In genomic region chr11:131737357-131737756, GRCh38 we compare ENCODE assay signal across 20 cellular contexts.
A peak's percentile ranks its signal among the peaks of the same experiment; 100 is the strongest.
DNase-seq lines count a peak whose midpoint lies in the region; ATAC-seq, FAIRE-seq and TF ChIP-seq lines count a peak whose summit lies in the region.
"Had no signal": no experiment of that assay in that cellular context is flagged by ENCODE, and none has a peak within 500 bp of the region (broad histone marks: within the 10 kb centered on the region; RNA-seq: fewer than 3 reads in every experiment).

No MANE protein-coding gene starts in this region.

- H2AK5ac ChIP-seq in H9 (ENCODE audit: insufficient read length, low read length), result no peak overlapping the region

- H3K27me3 Mint-ChIP-seq in H9 (ENCODE audit: low read depth) (peaks cover 7% of the 10 kb centered on the region; the same call in 1 of the 2 replicates), endodermal cell (ENCODE audit: insufficient read depth) (peaks cover 7% of the 10 kb centered on the region)
- H3K27me3 Mint-ChIP-seq: activated naive CD8-positive, alpha-beta T cell treated with anti-CD3 and anti-CD28 coated beads, Interleukin-2, amount 10 ng/mL, durations not matched to agents 7 days and 5 days had no signal

- H2BK5ac ChIP-seq in H9 (ENCODE audit: insufficient read length, low read length), result no peak overlapping the region

- H4K8ac ChIP-seq in H9 (replicated peaks; ENCODE audit: insufficient read length, low read depth, low read length), result no peak overlapping the region

- no peak overlapping the region for H3K56ac ChIP-seq in H9 (ENCODE audit: insufficient read length, low read depth, low read length)

- POLR2A ChIA-PET in PC-3 (lab: Charles Lee; ENCODE audit: unreplicated experiment), result no interaction called here

- DNase-seq in H9 (no peak), PC-3 (no peak), endodermal cell (no peak), retina (peak; percentile 20), HTR-8/SVneo (ENCODE audit: insufficient read length, low spot score) (no peak), anterior cingulate cortex (lab: John Stamatoyannopoulos, UW) (no peak), HUDEP-2 (lab: John Stamatoyannopoulos, UW; ENCODE audit: unreplicated experiment in 76 of 76) (no peak)
- DNase-seq: activated CD8-positive, alpha-beta T cell treated with anti-CD3 and anti-CD28 coated beads, Interleukin-2, amount 10 ng/mL, durations not matched to agents 7 days and 5 days; activated naive CD8-positive, alpha-beta T cell treated with anti-CD3 and anti-CD28 coated beads, Interleukin-2, amount 10 ng/mL, durations not matched to agents 7 days and 5 days; DMS 273 treated with DMSO at 0.1 percent for 48 hours; esophagus squamous epithelium; kidney glomerular epithelial cell; NCI-H2029 treated with DMSO at 0.1 percent for 48 hours; SHP77 treated with DMSO at 0.1 percent for 48 hours; stimulated activated naive B cell treated with anti-CD40 and anti-IgM and Interleukin-4, amounts not matched to agents 10 μg/mL and 1 μg/mL and 100 μg/mL, for 72 hours; thyroid gland had no signal

- H3K9me2 ChIP-seq in PC-3 (replicated peaks; ENCODE audit: low read length), result no peaks in the 10 kb centered on the region

- H3K79me1 ChIP-seq in H9 (ENCODE audit: insufficient read depth, low read depth, low read length, poor library complexity, severe bottlenecking), result no peaks in the 10 kb centered on the region

- no peaks in the 10 kb centered on the region for H3K23me2 ChIP-seq in H9 (ENCODE audit: insufficient read length, low read depth, low read length, poor library complexity, severe bottlenecking)

- no peak overlapping the region for H2BK120ac ChIP-seq in H9 (ENCODE audit: low read depth, low read length, poor library complexity, severe bottlenecking)

- no peak overlapping the region for H3K4ac ChIP-seq in H9 (ENCODE audit: low read depth, low read length)

- H3K4me2 ChIP-seq in H9 (ENCODE audit: insufficient read depth, insufficient read length, low read length), result no peak overlapping the region
- H3K4me2 ChIP-seq in PC-3 (ENCODE audit: low read length), result no peak overlapping the region

- no peak overlapping the region for H2BK15ac ChIP-seq in H9 (ENCODE audit: low read depth, low read length)

- H3F3A ChIP-seq in PC-3 (ENCODE audit: low read length, unreplicated experiment), result no peaks in the 10 kb centered on the region

- no peak overlapping the region for H2BK12ac ChIP-seq in H9 (ENCODE audit: insufficient read length, low read depth, low read length)

- H2AFZ ChIP-seq in H9 (ENCODE audit: low read length) (no peak overlapping the region), PC-3 (ENCODE audit: low read length) (no peak overlapping the region)

- H3K36me3 Mint-ChIP-seq in H9 (ENCODE audit: insufficient read depth in 1 of 3, low read depth in 3 of 3) (no peaks in the 10 kb centered on the region), endodermal cell (ENCODE audit: low read depth) (no peaks in the 10 kb centered on the region)
- H3K36me3 Mint-ChIP-seq: activated naive CD8-positive, alpha-beta T cell treated with anti-CD3 and anti-CD28 coated beads, Interleukin-2, amount 10 ng/mL, durations not matched to agents 7 days and 5 days; stimulated activated naive B cell treated with anti-CD40 and anti-IgM and Interleukin-4, amounts not matched to agents 10 μg/mL and 1 μg/mL and 100 μg/mL, for 72 hours had no signal

- H3K36me3 ChIP-seq in PC-3 (ENCODE audit: low read depth, low read length) (no peaks in the 10 kb centered on the region), endodermal cell (ENCODE audit: control insufficient read depth, insufficient read depth, low read length) (no peaks in the 10 kb centered on the region)
- H3K36me3 ChIP-seq: cardiac muscle cell, esophagus squamous epithelium, thyroid gland had no signal

- H3K9ac ChIP-seq in H9 (ENCODE audit: extremely low read depth, insufficient read length, low read length), result no peak overlapping the region
- H3K9ac ChIP-seq in PC-3 (ENCODE audit: low read length), result no peak overlapping the region
- no peak overlapping the region for H3K9ac ChIP-seq in endodermal cell (ENCODE audit: extremely low read depth, low read length, poor library complexity, severe bottlenecking)

- intact Hi-C loops in PC-3 (cut with micrococcal nuclease), result no loop called here

- H3K27ac Mint-ChIP-seq in H9 (no peak overlapping the region), endodermal cell (no peak overlapping the region)
- H3K27ac Mint-ChIP-seq: activated CD8-positive, alpha-beta T cell treated with anti-CD3 and anti-CD28 coated beads, Interleukin-2, amount 10 ng/mL, durations not matched to agents 7 days and 5 days; activated naive CD8-positive, alpha-beta T cell treated with anti-CD3 and anti-CD28 coated beads, Interleukin-2, amount 10 ng/mL, durations not matched to agents 7 days and 5 days; nephron; stimulated activated naive B cell treated with anti-CD40 and anti-IgM and Interleukin-4, amounts not matched to agents 10 μg/mL and 1 μg/mL and 100 μg/mL, for 72 hours had no signal

- no peak overlapping the region for H3K14ac ChIP-seq in H9 (ENCODE audit: insufficient read depth, low read length)

- H3K18ac ChIP-seq in H9 (ENCODE audit: insufficient read length, low read depth, low read length), result no peak overlapping the region

- H3K9me3 ChIP-seq in H9 (ENCODE audit: control insufficient read depth, low read depth, low read length), result no peaks in the 10 kb centered on the region
- no peaks in the 10 kb centered on the region for H3K9me3 ChIP-seq in PC-3 (ENCODE audit: low read length)
- no peaks in the 10 kb centered on the region for H3K9me3 ChIP-seq in endodermal cell (ENCODE audit: control insufficient read depth, low read length)
- H3K9me3 ChIP-seq: esophagus squamous epithelium, thyroid gland had no signal

- H3K4me1 ChIP-seq in H9 (ENCODE audit: insufficient read depth, low read length) (0 out of 2 replicates have a peak, but pooled peaks cover 2% of the 10 kb centered on the region), PC-3 (ENCODE audit: insufficient read depth, low read length) (no peaks in the 10 kb centered on the region), endodermal cell (ENCODE audit: control insufficient read depth, insufficient read depth, low read length) (no peaks in the 10 kb centered on the region)
- H3K4me1 ChIP-seq: esophagus squamous epithelium, thyroid gland had no signal

- H3K27ac ChIP-seq in H9 (ENCODE audit: insufficient read length, low read depth, low read length) (no peak overlapping the region), PC-3 (ENCODE audit: low read length) (no peak overlapping the region), endodermal cell (ENCODE audit: low read depth, low read length) (no peak overlapping the region)
- H3K27ac ChIP-seq: cardiac muscle cell, esophagus squamous epithelium, thyroid gland had no signal

- no peak for FAIRE-seq in HTR-8/SVneo (lab: Jason Lieb, UNC)
- FAIRE-seq: GM12892 had no signal

- ATAC-seq in PC-3, result no peak
- no peak for ATAC-seq in GM19328 (IDR thresholded peaks at IDR 0.05; ENCODE audit: unreplicated experiment)
- ATAC-seq: activated CD8-positive, alpha-beta T cell treated with anti-CD3 and anti-CD28 coated beads, Interleukin-2, amount 10 ng/mL, durations not matched to agents 7 days and 5 days; stimulated activated naive B cell treated with anti-CD40 and anti-IgM and Interleukin-4, amounts not matched to agents 10 μg/mL and 1 μg/mL and 100 μg/mL, for 72 hours had no signal

- no peak overlapping the region for H2BK20ac ChIP-seq in H9 (ENCODE audit: low read depth, low read length, poor library complexity, severe bottlenecking)

- H3K4me3 ChIP-seq in PC-3 (ENCODE audit: low read length) (no peak overlapping the region), endodermal cell (ENCODE audit: low read length) (no peak overlapping the region)
- H3K4me3 ChIP-seq: cardiac muscle cell, esophagus squamous epithelium, thyroid gland had no signal

- H3K4me3 Mint-ChIP-seq in H9 (no peak overlapping the region), endodermal cell (no peak overlapping the region)
- H3K4me3 Mint-ChIP-seq: activated CD8-positive, alpha-beta T cell treated with anti-CD3 and anti-CD28 coated beads, Interleukin-2, amount 10 ng/mL, durations not matched to agents 7 days and 5 days; activated naive CD8-positive, alpha-beta T cell treated with anti-CD3 and anti-CD28 coated beads, Interleukin-2, amount 10 ng/mL, durations not matched to agents 7 days and 5 days; nephron; stimulated activated naive B cell treated with anti-CD40 and anti-IgM and Interleukin-4, amounts not matched to agents 10 μg/mL and 1 μg/mL and 100 μg/mL, for 72 hours had no signal

- H4K20me1 ChIP-seq in H9 (ENCODE audit: control insufficient read depth, insufficient read depth, insufficient read length), result no peaks in the 10 kb centered on the region
- H4K20me1 ChIP-seq in PC-3 (ENCODE audit: low read length), result no peaks in the 10 kb centered on the region

- no peaks in the 10 kb centered on the region for H3K79me2 ChIP-seq in H9 (ENCODE audit: insufficient read depth, low read length)
- H3K79me2 ChIP-seq in PC-3 (ENCODE audit: low read length), result no peaks in the 10 kb centered on the region

- TF ChIP-seq CTCF in H9 (conservative IDR thresholded peaks at IDR 0.05), result 0 out of 3 replicates have a peak, but pooled peaks have one; percentile 12
- peak; percentile 20; the same call in 1 of the 2 replicates for TF ChIP-seq CTCF in PC-3 (conservative IDR thresholded peaks at IDR 0.05; ENCODE audit: low read depth, low read length)
- peak; percentile 22 for TF ChIP-seq CTCF in endodermal cell (conservative IDR thresholded peaks at IDR 0.05)

- no peak overlapping the region for H3K23ac ChIP-seq in H9 (ENCODE audit: insufficient read length, low read depth, low read length)

- CTCF ChIA-PET in PC-3 (lab: Charles Lee), result no interaction called here

- no peak overlapping the region for H3T11ph ChIP-seq in H9 (ENCODE audit: low read length)

- H3K9me3 Mint-ChIP-seq in H9 (no peaks in the 10 kb centered on the region), endodermal cell (no peaks in the 10 kb centered on the region)
- H3K9me3 Mint-ChIP-seq: activated naive CD8-positive, alpha-beta T cell treated with anti-CD3 and anti-CD28 coated beads, Interleukin-2, amount 10 ng/mL, durations not matched to agents 7 days and 5 days; nephron had no signal

- WGBS in H9 (ENCODE audit: extremely low coverage, insufficient read length, low lambda C conversion rate), result no CpG with 5 or more reads among the region's 7 CpGs
- WGBS in endodermal cell (ENCODE audit: insufficient coverage in 1 of 2, insufficient read length in 1 of 2), 2 experiments, result 86% methylated on average over 6 of the region's 7 CpGs; no CpG with 5 or more reads in 1 of the 2 experiments

- H4K91ac ChIP-seq in H9 (ENCODE audit: insufficient read length, low read depth, low read length), result no peak overlapping the region

- BruUV-seq in PC-3 (replicated peaks; lab: Mats Ljungman, UMichigan), result no TSS peak

- H3K27me3 ChIP-seq in H9 (ENCODE audit: insufficient read depth, low read length), result no peaks in the 10 kb centered on the region
- H3K27me3 ChIP-seq in PC-3 (ENCODE audit: low read length), result peaks cover 65% of the 10 kb centered on the region
- H3K27me3 ChIP-seq in endodermal cell (ENCODE audit: control insufficient read depth, insufficient read depth, low read length, poor library complexity, severe bottlenecking), result no peaks in the 10 kb centered on the region
- H3K27me3 ChIP-seq: esophagus squamous epithelium, thyroid gland had no signal

- H4K5ac ChIP-seq in H9 (ENCODE audit: insufficient read length, low read depth, low read length), result no peak overlapping the region

- H3K4me1 Mint-ChIP-seq in H9, result peaks cover 9 to 10% of the 10 kb centered on the region in 2 experiments
- peaks cover 3% of the 10 kb centered on the region for H3K4me1 Mint-ChIP-seq in endodermal cell
- H3K4me1 Mint-ChIP-seq: activated naive CD8-positive, alpha-beta T cell treated with anti-CD3 and anti-CD28 coated beads, Interleukin-2, amount 10 ng/mL, durations not matched to agents 7 days and 5 days; stimulated activated naive B cell treated with anti-CD40 and anti-IgM and Interleukin-4, amounts not matched to agents 10 μg/mL and 1 μg/mL and 100 μg/mL, for 72 hours had no signal
